In the genomic region with DNA sequence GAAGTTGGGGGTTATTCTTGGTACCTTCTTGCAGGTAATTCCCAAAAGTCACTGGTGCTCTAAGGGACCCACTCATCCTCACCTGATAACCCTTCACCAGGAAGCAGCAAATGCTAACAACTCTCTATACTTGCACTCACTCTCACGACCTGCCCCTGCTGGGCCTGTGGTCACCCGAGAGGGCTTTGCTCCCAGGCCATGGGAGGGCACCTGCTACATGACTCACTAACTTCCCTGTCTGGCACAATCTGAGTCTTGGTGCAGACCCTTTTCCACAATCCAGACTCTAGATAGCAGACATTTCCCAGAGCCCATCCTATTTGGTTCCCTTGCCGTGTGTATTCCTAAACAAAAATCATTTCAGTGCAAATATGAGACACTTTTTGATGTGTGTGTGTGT, we compare ENCODE assay signal across 18 cellular contexts.
DNase-seq lines count a peak whose midpoint lies in the region; ATAC-seq and TF ChIP-seq lines count a peak whose summit lies in the region.
"Had no signal": no experiment of that assay in that cellular context is flagged by ENCODE, and none has a peak within 500 bp of the region (broad histone marks: within the 10 kb centered on the region; RNA-seq: fewer than 3 reads in every experiment).

No MANE protein-coding gene starts in this region.

- H3K9me3 ChIP-seq in PC-3 (ENCODE audit: low read length) (no peaks in the 10 kb centered on the region), neural progenitor cell (ENCODE audit: low read depth) (no peaks in the 10 kb centered on the region), ascending aorta (no peaks in the 10 kb centered on the region), suprapubic skin (no peaks in the 10 kb centered on the region), mucosa of descending colon (no peaks in the 10 kb centered on the region)

- H3K4me3 ChIP-seq in PC-3 (ENCODE audit: low read length) (no peak overlapping the region), neural progenitor cell (no peak overlapping the region), ascending aorta (no peak overlapping the region), suprapubic skin (no peak overlapping the region), mucosa of descending colon (no peak overlapping the region)
- H3K4me3 ChIP-seq: BLaER1 treated with 17β-estradiol and CSF1 and Interleukin-3, amounts not matched to agents 10 nM and 100 nM had no signal

- peak overlapping the region; percentile 87 for H3K27ac Mint-ChIP-seq in neural progenitor cell

- TF ChIP-seq POLR2A in suprapubic skin (IDR thresholded peaks at IDR 0.05) = no peak

- H4K20me1 ChIP-seq in PC-3 (ENCODE audit: low read length) (no peaks in the 10 kb centered on the region), neural progenitor cell (ENCODE audit: low read depth) (no peaks in the 10 kb centered on the region)
- H4K20me1 ChIP-seq: BLaER1 treated with 17β-estradiol and CSF1 and Interleukin-3, amounts not matched to agents 10 nM and 100 nM had no signal

- no peaks in the 10 kb centered on the region for H3K9me2 ChIP-seq in PC-3 (replicated peaks; ENCODE audit: low read length)

- POLR2A ChIA-PET in PC-3 (lab: Charles Lee; ENCODE audit: unreplicated experiment) = no interaction called here

- peak; percentile 16 for DNase-seq in A172 (ENCODE audit: low spot score)
- DNase-seq in PC-3 = no peak
- DNase-seq in foreskin keratinocyte = peak in 1 of 2 donors; percentile 15
- DNase-seq in neural progenitor cell (ENCODE audit: low spot score) = no peak
- DNase-seq in NCI-H1930 (lab: John Stamatoyannopoulos, UW) = no peak
- DNase-seq in ascending aorta (ENCODE audit: low spot score in 2 of 2) = no peak
- no peak for DNase-seq in suprapubic skin (ENCODE audit: low spot score in 2 of 2)
- no peak for DNase-seq in mucosa of descending colon
- DNase-seq: 8988T; H9; MV-4-11; NCI-H1417 treated with DMSO at 0.1 percent for 48 hours; NCI-H2029; NCI-H2171; NCI-H446 treated with DMSO at 0.1 percent for 48 hours; NK-92 treated with Interleukin-12 subunit alpha and Interleukin-12 subunit beta, amount 100 ng/mL, for 24 hours; RPMI8226 had no signal

- H3K36me3 Mint-ChIP-seq in neural progenitor cell = peaks cover 2% of the 10 kb centered on the region

- no TSS peak for BruUV-seq in PC-3 (replicated peaks; lab: Mats Ljungman, UMichigan)

- WGBS in suprapubic skin = 96% methylated on average over 3 of the region's 3 CpGs

- TF ChIP-seq EP300 in suprapubic skin (IDR thresholded peaks at IDR 0.05) = no peak

- H3K79me2 ChIP-seq in PC-3 (ENCODE audit: low read length) = no peaks in the 10 kb centered on the region
- H3K79me2 ChIP-seq in neural progenitor cell (ENCODE audit: low read depth) = no peaks in the 10 kb centered on the region

- H3K4me2 ChIP-seq in PC-3 (ENCODE audit: low read length) (no peak overlapping the region), neural progenitor cell (no peak overlapping the region)
- H3K4me2 ChIP-seq: BLaER1 treated with 17β-estradiol and CSF1 and Interleukin-3, amounts not matched to agents 10 nM and 100 nM had no signal

- peaks cover 10% of the 10 kb centered on the region for H3K4me1 Mint-ChIP-seq in neural progenitor cell
- H3K4me1 Mint-ChIP-seq: H9 had no signal

- H3F3A ChIP-seq in PC-3 (ENCODE audit: low read length, unreplicated experiment) = no peaks in the 10 kb centered on the region
- peaks cover 8% of the 10 kb centered on the region for H3F3A ChIP-seq in neural progenitor cell (ENCODE audit: low read depth)

- H3K4me1 ChIP-seq in PC-3 (ENCODE audit: insufficient read depth, low read length) = peaks cover 17% of the 10 kb centered on the region; the same call in 1 of the 2 replicates
- H3K4me1 ChIP-seq in foreskin keratinocyte = peaks cover 10% of the 10 kb centered on the region
- H3K4me1 ChIP-seq in neural progenitor cell = peaks cover 12% of the 10 kb centered on the region
- H3K4me1 ChIP-seq in ascending aorta = no peaks in the 10 kb centered on the region
- no peaks in the 10 kb centered on the region for H3K4me1 ChIP-seq in suprapubic skin
- H3K4me1 ChIP-seq in mucosa of descending colon (ENCODE audit: low read depth) = no peaks in the 10 kb centered on the region
- H3K4me1 ChIP-seq: BLaER1 treated with 17β-estradiol and CSF1 and Interleukin-3, amounts not matched to agents 10 nM and 100 nM had no signal

- no peak for ATAC-seq in PC-3
- no peak for ATAC-seq in foreskin keratinocyte
- ATAC-seq in mucosa of descending colon = no peak

- H3K9ac ChIP-seq in PC-3 (ENCODE audit: low read length) = no peak overlapping the region
- no peak overlapping the region for H3K9ac ChIP-seq in neural progenitor cell
- H3K9ac ChIP-seq: BLaER1 treated with 17β-estradiol and CSF1 and Interleukin-3, amounts not matched to agents 10 nM and 100 nM had no signal

- intact Hi-C loops in PC-3 (cut with micrococcal nuclease) (no loop called here), ascending aorta (cut with DNase I) (no loop called here), mucosa of descending colon (cut with DNase I, micrococcal nuclease) (no loop called here)

- CTCF ChIA-PET in PC-3 (lab: Charles Lee) = no interaction called here

- H3K36me3 ChIP-seq in PC-3 (ENCODE audit: low read depth, low read length) (no peaks in the 10 kb centered on the region), neural progenitor cell (no peaks in the 10 kb centered on the region), ascending aorta (no peaks in the 10 kb centered on the region), suprapubic skin (no peaks in the 10 kb centered on the region), mucosa of descending colon (ENCODE audit: low read depth) (no peaks in the 10 kb centered on the region)
- H3K36me3 ChIP-seq: BLaER1 treated with 17β-estradiol and CSF1 and Interleukin-3, amounts not matched to agents 10 nM and 100 nM had no signal

- peaks cover 4% of the 10 kb centered on the region for H3K9me3 Mint-ChIP-seq in neural progenitor cell
- H3K9me3 Mint-ChIP-seq: H9 had no signal

- H3K4me3 Mint-ChIP-seq in neural progenitor cell = no peak overlapping the region
- H3K4me3 Mint-ChIP-seq: H9 had no signal

- H3K27ac ChIP-seq in PC-3 (ENCODE audit: low read length) (peak overlapping the region; percentile 70; the same call in 1 of the 2 replicates), foreskin keratinocyte (peak overlapping the region; percentile 93), neural progenitor cell (no peak overlapping the region), ascending aorta (no peak overlapping the region), suprapubic skin (no peak overlapping the region)
- H3K27ac ChIP-seq: BLaER1 treated with 17β-estradiol and CSF1 and Interleukin-3, amounts not matched to agents 10 nM and 100 nM had no signal

- H3K27me3 ChIP-seq in PC-3 (ENCODE audit: low read length) = no peaks in the 10 kb centered on the region
- no peaks in the 10 kb centered on the region for H3K27me3 ChIP-seq in foreskin keratinocyte
- no peaks in the 10 kb centered on the region for H3K27me3 ChIP-seq in neural progenitor cell
- no peaks in the 10 kb centered on the region for H3K27me3 ChIP-seq in ascending aorta
- no peaks in the 10 kb centered on the region for H3K27me3 ChIP-seq in suprapubic skin
- H3K27me3 ChIP-seq: BLaER1 treated with 17β-estradiol and CSF1 and Interleukin-3, amounts not matched to agents 10 nM and 100 nM had no signal

- TF ChIP-seq CTCF in PC-3 (conservative IDR thresholded peaks at IDR 0.05; ENCODE audit: low read depth, low read length) = no peak
- no peak for TF ChIP-seq CTCF in foreskin keratinocyte (conservative IDR thresholded peaks at IDR 0.05)
- no peak for TF ChIP-seq CTCF in neural progenitor cell (IDR thresholded peaks at IDR 0.05)
- no peak for TF ChIP-seq CTCF in ascending aorta (IDR thresholded peaks at IDR 0.05)
- no peak for TF ChIP-seq CTCF in suprapubic skin (IDR thresholded peaks at IDR 0.05)
- TF ChIP-seq CTCF in mucosa of descending colon (IDR thresholded peaks at IDR 0.05) = no peak

- peaks cover 5% of the 10 kb centered on the region for H3K27me3 Mint-ChIP-seq in neural progenitor cell (ENCODE audit: insufficient read depth, low read depth)

- H2AFZ ChIP-seq in PC-3 (ENCODE audit: low read length) (no peak overlapping the region), neural progenitor cell (replicated peaks) (no peak overlapping the region)

Comparison
In these comparisons a context has a peak if more than half of its experiments do, and no peak if none do; other contexts are left out.
1. H3K27ac ChIP-seq: peak in PC-3 (single experiment) and foreskin keratinocyte (single experiment); none in neural progenitor cell (single experiment), ascending aorta (0 of 2) and suprapubic skin (single experiment).